In genomic region chr5:170059221-170059620, GRCh38 we compare ENCODE assay signal across 32 cellular contexts. TPM values are rescaled to one million over a fixed set of nuclear protein-coding genes. Genes with fewer than 3 reads are reported as not detected.
"Had no signal": no experiment of that assay in that cellular context is flagged by ENCODE, and none has a peak within 500 bp of the region (broad histone marks: within the 10 kb centered on the region; RNA-seq: fewer than 3 reads in every experiment).

No MANE protein-coding gene starts in this region.

- H3K36me3 Mint-ChIP-seq: type B pancreatic cell had no signal

- FAIRE-seq: urothelium cell line had no signal

- H3K27me3 ChIP-seq: suprapubic skin, testis, thyroid gland, tibial nerve, transverse colon, upper lobe of left lung, upper lobe of right lung, uterus, vagina had no signal

- ATAC-seq: stimulated activated effector memory CD8-positive, alpha-beta T cell treated with anti-CD3 and anti-CD28 coated beads, Interleukin-12 subunit alpha, Interleukin-12 subunit beta, amount 100 ng/mL, for 72 hours; stimulated activated memory B cell treated with anti-CD40 and anti-IgM and Interleukin-4, amounts not matched to agents 10 μg/mL and 1 μg/mL and 100 μg/mL, for 72 hours; stimulated activated naive B cell treated with anti-CD40 and anti-IgM and Interleukin-4, amounts not matched to agents 10 μg/mL and 1 μg/mL and 100 μg/mL, for 72 hours; stimulated activated naive CD8-positive, alpha-beta T cell treated with anti-CD3 and anti-CD28 coated beads, Interleukin-15, amount 100 ng/mL, for 72 hours; stimulated activated naive CD8-positive, alpha-beta T cell treated with anti-CD3 and anti-CD28 coated beads, Interleukin-15, Interleukin-2, amounts not matched to agents 100 U/mL and 50 U/mL, for 24 hours; upper lobe of right lung had no signal

- H3K4me3 ChIP-seq: stomach, suprapubic skin, testis, thoracic aorta, thyroid gland, tibial artery, tibial nerve, transverse colon, upper lobe of left lung, upper lobe of right lung, uterus, vagina had no signal

- DNase-seq: stimulated activated CD4-positive, alpha-beta T cell treated with anti-CD3 and anti-CD28 coated beads, Interleukin-2, amount 100 ng/mL, for 48 hours; stimulated activated CD4-positive, alpha-beta T cell treated with anti-CD3 and anti-CD28 coated beads, Interleukin-4, amount 100 ng/mL, for 24 hours; stimulated activated CD4-positive, alpha-beta T cell treated with anti-CD3 and anti-CD28 coated beads, Interleukin-4, amount 100 ng/mL, for 4 hours; stimulated activated CD8-positive, alpha-beta memory T cell treated with anti-CD3 and anti-CD28 coated beads, Interleukin-4, amount 100 ng/mL, for 48 hours; stimulated activated naive B cell treated with anti-CD40 and anti-IgM and Interleukin-4, amounts not matched to agents 10 μg/mL and 1 μg/mL and 100 μg/mL, for 72 hours; stimulated activated naive CD4-positive, alpha-beta T cell; stimulated activated naive CD4-positive, alpha-beta T cell treated with Interleukin-2 at 50 U/mL for 16 hours; stimulated activated naive CD8-positive, alpha-beta T cell treated with anti-CD3 and anti-CD28 coated beads, Interleukin-15, amount 100 ng/mL, for 72 hours; stimulated activated naive CD8-positive, alpha-beta T cell treated with anti-CD3 and anti-CD28 coated beads, Interleukin-15, Interleukin-2, amounts not matched to agents 100 U/mL and 50 U/mL, for 24 hours; stomach; substantia nigra; testis; thyroid gland; tibial artery; transverse colon; trophoblast cell; upper lobe of left lung; upper lobe of right lung; uterus had no signal

- H3K4me3 Mint-ChIP-seq: stimulated activated effector memory CD8-positive, alpha-beta T cell treated with anti-CD3 and anti-CD28 coated beads, Interleukin-12 subunit alpha, Interleukin-12 subunit beta, amount 100 ng/mL, for 72 hours; stimulated activated memory B cell treated with anti-CD40 and anti-IgM and Interleukin-4, amounts not matched to agents 10 μg/mL and 1 μg/mL and 100 μg/mL, for 72 hours; stimulated activated naive B cell treated with anti-CD40 and anti-IgM and Interleukin-4, amounts not matched to agents 10 μg/mL and 1 μg/mL and 100 μg/mL, for 72 hours; stimulated activated naive CD8-positive, alpha-beta T cell treated with anti-CD3 and anti-CD28 coated beads, Interleukin-15, amount 100 ng/mL, for 72 hours; stimulated activated naive CD8-positive, alpha-beta T cell treated with anti-CD3 and anti-CD28 coated beads, Interleukin-15, Interleukin-2, amounts not matched to agents 100 ng/mL and 50 ng/mL, for 24 hours; type B pancreatic cell had no signal

- H3K4me1 ChIP-seq: stomach, suprapubic skin, testis, tibial artery, tibial nerve, transverse colon, upper lobe of right lung, uterus, vagina had no signal

- H3K9me3 Mint-ChIP-seq: type B pancreatic cell had no signal

- H3K27ac Mint-ChIP-seq: stimulated activated effector memory CD8-positive, alpha-beta T cell treated with anti-CD3 and anti-CD28 coated beads, Interleukin-12 subunit alpha, Interleukin-12 subunit beta, amount 100 ng/mL, for 72 hours; stimulated activated memory B cell treated with anti-CD40 and anti-IgM and Interleukin-4, amounts not matched to agents 10 μg/mL and 1 μg/mL and 100 μg/mL, for 72 hours; stimulated activated naive B cell treated with anti-CD40 and anti-IgM and Interleukin-4, amounts not matched to agents 10 μg/mL and 1 μg/mL and 100 μg/mL, for 72 hours; stimulated activated naive CD8-positive, alpha-beta T cell treated with anti-CD3 and anti-CD28 coated beads, Interleukin-15, amount 100 ng/mL, for 72 hours; stimulated activated naive CD8-positive, alpha-beta T cell treated with anti-CD3 and anti-CD28 coated beads, Interleukin-15, Interleukin-2, amounts not matched to agents 100 ng/mL and 50 ng/mL, for 24 hours; type B pancreatic cell had no signal

- H3K27me3 Mint-ChIP-seq: stimulated activated memory B cell treated with anti-CD40 and anti-IgM and Interleukin-4, amounts not matched to agents 10 μg/mL and 1 μg/mL and 100 μg/mL, for 72 hours; stimulated activated naive B cell treated with anti-CD40 and anti-IgM and Interleukin-4, amounts not matched to agents 10 μg/mL and 1 μg/mL and 100 μg/mL, for 72 hours; stimulated activated naive CD8-positive, alpha-beta T cell treated with anti-CD3 and anti-CD28 coated beads, Interleukin-15, amount 100 ng/mL, for 72 hours; stimulated activated naive CD8-positive, alpha-beta T cell treated with anti-CD3 and anti-CD28 coated beads, Interleukin-15, Interleukin-2, amounts not matched to agents 100 ng/mL and 50 ng/mL, for 24 hours had no signal

- H3K27ac ChIP-seq: stomach, suprapubic skin, testis, thoracic aorta, thyroid gland, tibial artery, tibial nerve, transverse colon, upper lobe of left lung, upper lobe of right lung, uterus, vagina had no signal

- H3K36me3 ChIP-seq: thoracic aorta, thyroid gland, tibial artery, transverse colon, upper lobe of right lung, uterus, vagina had no signal

- H3K9me3 ChIP-seq: suprapubic skin, testis, thoracic aorta, thyroid gland, tibial artery, transverse colon, uterus, vagina had no signal

- H3K4me1 Mint-ChIP-seq: stimulated activated effector memory CD8-positive, alpha-beta T cell treated with anti-CD3 and anti-CD28 coated beads, Interleukin-12 subunit alpha, Interleukin-12 subunit beta, amount 100 ng/mL, for 72 hours; stimulated activated memory B cell treated with anti-CD40 and anti-IgM and Interleukin-4, amounts not matched to agents 10 μg/mL and 1 μg/mL and 100 μg/mL, for 72 hours; stimulated activated naive B cell treated with anti-CD40 and anti-IgM and Interleukin-4, amounts not matched to agents 10 μg/mL and 1 μg/mL and 100 μg/mL, for 72 hours; stimulated activated naive CD8-positive, alpha-beta T cell treated with anti-CD3 and anti-CD28 coated beads, Interleukin-15, amount 100 ng/mL, for 72 hours had no signal

RNA-seq across cellular contexts. Expression of gene FOXI1, which starts 46.5 kb away (rescaled TPM):
- total RNA-seq: subcutaneous adipose tissue, temporal lobe, thoracic aorta, thyroid gland, transverse colon, upper lobe of right lung, ureter, urinary bladder, uterus, vagina had no signal
- polyA plus RNA-seq: stomach, urinary bladder had no signal
